ENCODE assay signal across 1 cellular context in genomic region chr4:86595426-86595805, GRCh38.
TF ChIP-seq lines count a peak whose summit lies in the region.

No MANE protein-coding gene starts in this region.

TF ChIP-seq in WTC11, 78 proteins besides CTCF, POLR2A, EP300 and RAD21 (continued from another document):
- TF ChIP-seq, protein P1, sequence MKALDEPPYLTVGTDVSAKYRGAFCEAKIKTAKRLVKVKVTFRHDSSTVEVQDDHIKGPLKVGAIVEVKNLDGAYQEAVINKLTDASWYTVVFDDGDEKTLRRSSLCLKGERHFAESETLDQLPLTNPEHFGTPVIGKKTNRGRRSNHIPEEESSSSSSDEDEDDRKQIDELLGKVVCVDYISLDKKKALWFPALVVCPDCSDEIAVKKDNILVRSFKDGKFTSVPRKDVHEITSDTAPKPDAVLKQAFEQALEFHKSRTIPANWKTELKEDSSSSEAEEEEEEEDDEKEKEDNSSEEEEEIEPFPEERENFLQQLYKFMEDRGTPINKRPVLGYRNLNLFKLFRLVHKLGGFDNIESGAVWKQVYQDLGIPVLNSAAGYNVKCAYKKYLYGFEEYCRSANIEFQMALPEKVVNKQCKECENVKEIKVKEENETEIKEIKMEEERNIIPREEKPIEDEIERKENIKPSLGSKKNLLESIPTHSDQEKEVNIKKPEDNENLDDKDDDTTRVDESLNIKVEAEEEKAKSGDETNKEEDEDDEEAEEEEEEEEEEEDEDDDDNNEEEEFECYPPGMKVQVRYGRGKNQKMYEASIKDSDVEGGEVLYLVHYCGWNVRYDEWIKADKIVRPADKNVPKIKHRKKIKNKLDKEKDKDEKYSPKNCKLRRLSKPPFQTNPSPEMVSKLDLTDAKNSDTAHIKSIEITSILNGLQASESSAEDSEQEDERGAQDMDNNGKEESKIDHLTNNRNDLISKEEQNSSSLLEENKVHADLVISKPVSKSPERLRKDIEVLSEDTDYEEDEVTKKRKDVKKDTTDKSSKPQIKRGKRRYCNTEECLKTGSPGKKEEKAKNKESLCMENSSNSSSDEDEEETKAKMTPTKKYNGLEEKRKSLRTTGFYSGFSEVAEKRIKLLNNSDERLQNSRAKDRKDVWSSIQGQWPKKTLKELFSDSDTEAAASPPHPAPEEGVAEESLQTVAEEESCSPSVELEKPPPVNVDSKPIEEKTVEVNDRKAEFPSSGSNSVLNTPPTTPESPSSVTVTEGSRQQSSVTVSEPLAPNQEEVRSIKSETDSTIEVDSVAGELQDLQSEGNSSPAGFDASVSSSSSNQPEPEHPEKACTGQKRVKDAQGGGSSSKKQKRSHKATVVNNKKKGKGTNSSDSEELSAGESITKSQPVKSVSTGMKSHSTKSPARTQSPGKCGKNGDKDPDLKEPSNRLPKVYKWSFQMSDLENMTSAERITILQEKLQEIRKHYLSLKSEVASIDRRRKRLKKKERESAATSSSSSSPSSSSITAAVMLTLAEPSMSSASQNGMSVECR (CRISPR knock-in tag; IDR thresholded peaks at IDR 0.05; ENCODE audit: borderline replicate concordance) = no peak
- TF ChIP-seq PRRX2 (CRISPR knock-in tag; IDR thresholded peaks at IDR 0.05) (no peak), FOXJ3 (CRISPR knock-in tag; IDR thresholded peaks at IDR 0.05; ENCODE audit: borderline replicate concordance) (no peak)
